ENCODE assay signal across 1 cellular context in genomic region chr3:15805756-15806266, GRCh38.
TF ChIP-seq lines count a peak whose summit lies in the region.

No MANE protein-coding gene starts in this region.

TF ChIP-seq in GM12878, 131 proteins besides CTCF, POLR2A, EP300 and RAD21 (continued from another document and continues in another):
- TF ChIP-seq ZBTB33 (IDR thresholded peaks at IDR 0.05) (0 out of 2 replicates have a peak, but pooled peaks have one; percentile 61), JUND (IDR thresholded peaks at IDR 0.05; ENCODE audit: low read depth, low read length) (peak; percentile 73), CHD4 (IDR thresholded peaks at IDR 0.05) (no peak), NFYA (IDR thresholded peaks at IDR 0.05; ENCODE audit: borderline replicate concordance, low read depth, low read length) (no peak), WRNIP1 (IDR thresholded peaks at IDR 0.05; ENCODE audit: borderline replicate concordance, low read depth, low read length) (no peak), FOXK2 (IDR thresholded peaks at IDR 0.05) (no peak), MEF2B (IDR thresholded peaks at IDR 0.05; ENCODE audit: partially characterized antibody, poor library complexity, severe bottlenecking) (peak; percentile 99), RELB (IDR thresholded peaks at IDR 0.05; ENCODE audit: low read depth) (peak; percentile 98), SMAD1 (IDR thresholded peaks at IDR 0.05; ENCODE audit: low read depth, partially characterized antibody) (no peak), DPF2 (IDR thresholded peaks at IDR 0.05) (peak; percentile 87), ESRRA (IDR thresholded peaks at IDR 0.05; ENCODE audit: low read length) (no peak), SIN3A (IDR thresholded peaks at IDR 0.05; ENCODE audit: low read depth, low read length) (no peak), SUPT20H (IDR thresholded peaks at IDR 0.05; ENCODE audit: borderline replicate concordance, control insufficient read depth, low read depth, low read length) (no peak), YY1 (IDR thresholded peaks at IDR 0.05; ENCODE audit: low read depth, low read length) (no peak), YBX1 (IDR thresholded peaks at IDR 0.05) (no peak), IKZF1 (conservative IDR thresholded peaks at IDR 0.05) (peak; percentile 96), KDM1A (IDR thresholded peaks at IDR 0.05; ENCODE audit: borderline replicate concordance) (no peak), STAT1 (conservative IDR thresholded peaks at IDR 0.05) (no peak), PBX3 (IDR thresholded peaks at IDR 0.05; ENCODE audit: insufficient replicate concordance, low read depth, low read length) (peak; percentile 28), USF2 (IDR thresholded peaks at IDR 0.05; ENCODE audit: borderline replicate concordance, low read depth, low read length) (no peak), TARDBP (IDR thresholded peaks at IDR 0.05; ENCODE audit: borderline replicate concordance) (no peak), POLR2AphosphoS2 (IDR thresholded peaks at IDR 0.05; ENCODE audit: low read depth, low read length) (no peak), ZNF622 (IDR thresholded peaks at IDR 0.05) (no peak), PKNOX1 (IDR thresholded peaks at IDR 0.05) (peak; percentile 65; the same call in 1 of the 2 replicates), RAD51 (IDR thresholded peaks at IDR 0.05) (no peak), CEBPB (IDR thresholded peaks at IDR 0.05; ENCODE audit: borderline replicate concordance in 1 of 2, low read depth in 2 of 2, low read length in 2 of 2) (peak in 1 of 2 experiments; percentile 93; a peak in 1 of 4 replicates), CREB1 (IDR thresholded peaks at IDR 0.05; ENCODE audit: low read depth) (peak; percentile 81), BHLHE40 (IDR thresholded peaks at IDR 0.05; ENCODE audit: borderline replicate concordance in 1 of 2, low read depth in 2 of 2, low read length in 1 of 2) (peak; percentile 53 to 76), POU2F2 (IDR thresholded peaks at IDR 0.05; ENCODE audit: borderline replicate concordance, low read depth, low read length) (peak; percentile 45; the same call in 1 of the 3 replicates), MYB (IDR thresholded peaks at IDR 0.05; ENCODE audit: borderline replicate concordance, low read depth, low read length) (peak; percentile 80), BCL11A (IDR thresholded peaks at IDR 0.05; ENCODE audit: low read depth, low read length) (peak; percentile 88), ZBED1 (IDR thresholded peaks at IDR 0.05; ENCODE audit: borderline replicate concordance) (peak; percentile 98), BRCA1 (IDR thresholded peaks at IDR 0.05; ENCODE audit: low read depth, low read length) (no peak), GATAD2B (conservative IDR thresholded peaks at IDR 0.05; ENCODE audit: low read depth) (no peak), RBBP5 (conservative IDR thresholded peaks at IDR 0.05) (no peak), ZNF24 (IDR thresholded peaks at IDR 0.05) (peak; percentile 82), JUNB (IDR thresholded peaks at IDR 0.05) (peak; percentile 96), SMAD5 (IDR thresholded peaks at IDR 0.05; ENCODE audit: low read depth) (no peak), HSF1 (IDR thresholded peaks at IDR 0.05; ENCODE audit: low read depth, low read length) (no peak)
- TF ChIP-seq, protein P1, sequence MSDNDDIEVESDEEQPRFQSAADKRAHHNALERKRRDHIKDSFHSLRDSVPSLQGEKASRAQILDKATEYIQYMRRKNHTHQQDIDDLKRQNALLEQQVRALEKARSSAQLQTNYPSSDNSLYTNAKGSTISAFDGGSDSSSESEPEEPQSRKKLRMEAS (IDR thresholded peaks at IDR 0.05; ENCODE audit: low read depth, low read length) = no peak
- TF ChIP-seq, protein P2, sequence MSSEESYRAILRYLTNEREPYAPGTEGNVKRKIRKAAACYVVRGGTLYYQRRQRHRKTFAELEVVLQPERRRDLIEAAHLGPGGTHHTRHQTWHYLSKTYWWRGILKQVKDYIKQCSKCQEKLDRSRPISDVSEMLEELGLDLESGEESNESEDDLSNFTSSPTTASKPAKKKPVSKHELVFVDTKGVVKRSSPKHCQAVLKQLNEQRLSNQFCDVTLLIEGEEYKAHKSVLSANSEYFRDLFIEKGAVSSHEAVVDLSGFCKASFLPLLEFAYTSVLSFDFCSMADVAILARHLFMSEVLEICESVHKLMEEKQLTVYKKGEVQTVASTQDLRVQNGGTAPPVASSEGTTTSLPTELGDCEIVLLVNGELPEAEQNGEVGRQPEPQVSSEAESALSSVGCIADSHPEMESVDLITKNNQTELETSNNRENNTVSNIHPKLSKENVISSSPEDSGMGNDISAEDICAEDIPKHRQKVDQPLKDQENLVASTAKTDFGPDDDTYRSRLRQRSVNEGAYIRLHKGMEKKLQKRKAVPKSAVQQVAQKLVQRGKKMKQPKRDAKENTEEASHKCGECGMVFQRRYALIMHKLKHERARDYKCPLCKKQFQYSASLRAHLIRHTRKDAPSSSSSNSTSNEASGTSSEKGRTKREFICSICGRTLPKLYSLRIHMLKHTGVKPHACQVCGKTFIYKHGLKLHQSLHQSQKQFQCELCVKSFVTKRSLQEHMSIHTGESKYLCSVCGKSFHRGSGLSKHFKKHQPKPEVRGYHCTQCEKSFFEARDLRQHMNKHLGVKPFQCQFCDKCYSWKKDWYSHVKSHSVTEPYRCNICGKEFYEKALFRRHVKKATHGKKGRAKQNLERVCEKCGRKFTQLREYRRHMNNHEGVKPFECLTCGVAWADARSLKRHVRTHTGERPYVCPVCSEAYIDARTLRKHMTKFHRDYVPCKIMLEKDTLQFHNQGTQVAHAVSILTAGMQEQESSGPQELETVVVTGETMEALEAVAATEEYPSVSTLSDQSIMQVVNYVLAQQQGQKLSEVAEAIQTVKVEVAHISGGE (CRISPR knock-in tag; IDR thresholded peaks at IDR 0.05) = no peak
- TF ChIP-seq, protein P3, sequence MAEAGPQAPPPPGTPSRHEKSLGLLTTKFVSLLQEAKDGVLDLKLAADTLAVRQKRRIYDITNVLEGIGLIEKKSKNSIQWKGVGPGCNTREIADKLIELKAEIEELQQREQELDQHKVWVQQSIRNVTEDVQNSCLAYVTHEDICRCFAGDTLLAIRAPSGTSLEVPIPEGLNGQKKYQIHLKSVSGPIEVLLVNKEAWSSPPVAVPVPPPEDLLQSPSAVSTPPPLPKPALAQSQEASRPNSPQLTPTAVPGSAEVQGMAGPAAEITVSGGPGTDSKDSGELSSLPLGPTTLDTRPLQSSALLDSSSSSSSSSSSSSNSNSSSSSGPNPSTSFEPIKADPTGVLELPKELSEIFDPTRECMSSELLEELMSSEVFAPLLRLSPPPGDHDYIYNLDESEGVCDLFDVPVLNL (IDR thresholded peaks at IDR 0.05; ENCODE audit: low read depth, low read length) = no peak
- TF ChIP-seq, protein P4, sequence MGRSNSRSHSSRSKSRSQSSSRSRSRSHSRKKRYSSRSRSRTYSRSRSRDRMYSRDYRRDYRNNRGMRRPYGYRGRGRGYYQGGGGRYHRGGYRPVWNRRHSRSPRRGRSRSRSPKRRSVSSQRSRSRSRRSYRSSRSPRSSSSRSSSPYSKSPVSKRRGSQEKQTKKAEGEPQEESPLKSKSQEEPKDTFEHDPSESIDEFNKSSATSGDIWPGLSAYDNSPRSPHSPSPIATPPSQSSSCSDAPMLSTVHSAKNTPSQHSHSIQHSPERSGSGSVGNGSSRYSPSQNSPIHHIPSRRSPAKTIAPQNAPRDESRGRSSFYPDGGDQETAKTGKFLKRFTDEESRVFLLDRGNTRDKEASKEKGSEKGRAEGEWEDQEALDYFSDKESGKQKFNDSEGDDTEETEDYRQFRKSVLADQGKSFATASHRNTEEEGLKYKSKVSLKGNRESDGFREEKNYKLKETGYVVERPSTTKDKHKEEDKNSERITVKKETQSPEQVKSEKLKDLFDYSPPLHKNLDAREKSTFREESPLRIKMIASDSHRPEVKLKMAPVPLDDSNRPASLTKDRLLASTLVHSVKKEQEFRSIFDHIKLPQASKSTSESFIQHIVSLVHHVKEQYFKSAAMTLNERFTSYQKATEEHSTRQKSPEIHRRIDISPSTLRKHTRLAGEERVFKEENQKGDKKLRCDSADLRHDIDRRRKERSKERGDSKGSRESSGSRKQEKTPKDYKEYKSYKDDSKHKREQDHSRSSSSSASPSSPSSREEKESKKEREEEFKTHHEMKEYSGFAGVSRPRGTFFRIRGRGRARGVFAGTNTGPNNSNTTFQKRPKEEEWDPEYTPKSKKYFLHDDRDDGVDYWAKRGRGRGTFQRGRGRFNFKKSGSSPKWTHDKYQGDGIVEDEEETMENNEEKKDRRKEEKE (IDR thresholded peaks at IDR 0.05) = no peak; the same call in 1 of the 2 replicates
- TF ChIP-seq, protein P5, sequence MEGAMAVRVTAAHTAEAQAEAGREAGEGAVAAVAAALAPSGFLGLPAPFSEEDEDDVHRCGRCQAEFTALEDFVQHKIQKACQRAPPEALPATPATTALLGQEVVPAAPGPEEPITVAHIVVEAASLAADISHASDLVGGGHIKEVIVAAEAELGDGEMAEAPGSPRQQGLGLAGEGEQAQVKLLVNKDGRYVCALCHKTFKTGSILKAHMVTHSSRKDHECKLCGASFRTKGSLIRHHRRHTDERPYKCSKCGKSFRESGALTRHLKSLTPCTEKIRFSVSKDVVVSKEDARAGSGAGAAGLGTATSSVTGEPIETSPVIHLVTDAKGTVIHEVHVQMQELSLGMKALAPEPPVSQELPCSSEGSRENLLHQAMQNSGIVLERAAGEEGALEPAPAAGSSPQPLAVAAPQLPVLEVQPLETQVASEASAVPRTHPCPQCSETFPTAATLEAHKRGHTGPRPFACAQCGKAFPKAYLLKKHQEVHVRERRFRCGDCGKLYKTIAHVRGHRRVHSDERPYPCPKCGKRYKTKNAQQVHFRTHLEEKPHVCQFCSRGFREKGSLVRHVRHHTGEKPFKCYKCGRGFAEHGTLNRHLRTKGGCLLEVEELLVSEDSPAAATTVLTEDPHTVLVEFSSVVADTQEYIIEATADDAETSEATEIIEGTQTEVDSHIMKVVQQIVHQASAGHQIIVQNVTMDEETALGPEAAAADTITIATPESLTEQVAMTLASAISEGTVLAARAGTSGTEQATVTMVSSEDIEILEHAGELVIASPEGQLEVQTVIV (IDR thresholded peaks at IDR 0.05; ENCODE audit: borderline replicate concordance, partially characterized antibody) = no peak
